8 cellular contexts compared by ENCODE assay signal in genomic region chr16:81035398-81035974, GRCh38. TPM values are rescaled to one million over a fixed set of nuclear protein-coding genes. Genes with fewer than 3 reads are reported as not detected.
DNase-seq lines count a peak whose midpoint lies in the region; ATAC-seq and TF ChIP-seq lines count a peak whose summit lies in the region.

ATMIN (plus strand) TSS chr16:81035842; CDS start chr16:81035871, 29 bp downstream.

- intact Hi-C loops in left colon (cut with DNase I, micrococcal nuclease), result no loop called here

- TF ChIP-seq CTCF in AG09319 (IDR thresholded peaks at IDR 0.05; ENCODE audit: low read depth, low read length), result peak; percentile 71
- peak; percentile 90 for TF ChIP-seq CTCF in coronary artery (IDR thresholded peaks at IDR 0.05)

- ATAC-seq in GM19025 (IDR thresholded peaks at IDR 0.05; ENCODE audit: low read depth, unreplicated experiment) (peak; percentile 89), HG03342 (IDR thresholded peaks at IDR 0.05; ENCODE audit: unreplicated experiment) (peak; percentile 94), left colon (peak; percentile 98)

- H3K4me3 ChIP-seq in coronary artery, result peak within 1 kb of the TSS; percentile 97

- DNase-seq in AG09319 (ENCODE audit: extremely low read depth, low read depth), result peak; percentile 62
- DNase-seq in NCI-H460 (ENCODE audit: extremely low read depth, low read depth), result peak; percentile 78
- DNase-seq in activated CD4-positive, alpha-beta T cell treated with anti-CD3 and anti-CD28 coated beads for 48 hours, result peak; percentile 90
- peak; percentile 79 for DNase-seq in coronary artery (ENCODE audit: low spot score)
- DNase-seq in left colon, result peak; percentile 74 to 92
- peak; percentile 83 to 92 for DNase-seq in stimulated activated CD4-positive, alpha-beta T cell treated with anti-CD3 and anti-CD28 coated beads, Interleukin-1b, Interleukin-23, amount 100 ng/mL, for 4 hours (ENCODE audit: low read depth in 2 of 2)

- H3K27ac ChIP-seq in coronary artery, result peak within 1 kb of the TSS; percentile 13 to 80

RNA-seq across cellular contexts. Expression of gene ATMIN, which starts in this region (rescaled TPM):
- 26.2 and 33.4 TPM in 2 replicates for total RNA-seq in NCI-H460 (2014; rRNA removed; shearing (Covaris generic))
- 11.0 and 18.2 TPM in 2 replicates for polyA plus RNA-seq in NCI-H460 (2014; cell fraction: nucleus; rRNA removed)
- 10 to 100 TPM; 25.5 to 34.4 TPM for total RNA-seq in left colon

Comparison
In these comparisons a context has a peak if more than half of its experiments do, and no peak if none do; other contexts are left out.
1. Peak in every context shown above with its lines: DNase-seq, ATAC-seq, H3K4me3 ChIP-seq and H3K27ac ChIP-seq.